Comparison of ENCODE assay signal across 9 cellular contexts in the genomic region with DNA sequence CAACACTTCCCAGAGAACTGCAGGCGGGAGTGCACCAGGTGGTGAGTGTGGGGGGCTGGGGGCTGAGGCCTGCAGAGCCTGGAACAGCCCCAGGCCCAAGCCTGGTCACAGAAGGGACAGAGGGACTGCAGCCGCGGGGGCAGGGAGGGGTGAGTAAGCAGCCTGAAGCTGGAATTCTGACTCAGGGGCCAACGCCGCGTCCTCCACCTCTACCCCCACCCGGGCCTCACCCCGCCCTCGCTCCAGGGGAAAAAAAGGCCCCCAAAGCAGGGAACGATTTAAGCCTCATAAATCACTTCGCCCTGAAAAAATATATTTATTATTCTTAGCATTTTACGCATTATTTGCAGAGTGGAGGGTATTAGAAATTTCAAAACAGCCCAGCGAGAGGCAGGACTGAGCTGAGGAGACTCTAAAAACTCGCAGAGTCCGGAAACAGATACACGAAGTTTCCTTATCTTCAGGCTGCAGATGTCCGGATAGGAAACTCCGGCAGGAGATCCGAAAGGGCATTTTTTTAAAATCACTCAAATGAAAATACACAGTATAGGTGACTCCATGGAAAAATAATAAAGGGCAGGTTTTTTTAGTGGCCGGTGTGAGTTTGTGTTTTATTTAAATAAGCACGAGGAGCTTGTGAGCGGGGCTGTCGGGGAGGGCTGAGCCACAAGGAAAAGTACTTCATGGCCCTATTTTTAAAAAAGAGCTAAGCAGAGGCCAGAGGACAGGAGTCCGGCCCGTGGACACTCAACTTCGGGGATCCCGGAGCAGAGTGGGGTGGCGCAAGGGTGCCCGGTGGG. TPM values are rescaled to one million over a fixed set of nuclear protein-coding genes. Genes with fewer than 3 reads are reported as not detected.
DNase-seq lines count a peak whose midpoint lies in the region; ATAC-seq lines count a peak whose summit lies in the region.
"Had no signal": no experiment of that assay in that cellular context is flagged by ENCODE, and none has a peak within 500 bp of the region (broad histone marks: within the 10 kb centered on the region; RNA-seq: fewer than 3 reads in every experiment).

No MANE protein-coding gene starts in this region.

- POLR2A ChIA-PET in T-cell (lab: Charles Lee), result no interaction called here

- H3K4me3 Mint-ChIP-seq in T-cell, result peak overlapping the region; percentile 7 to 70 (median 68)
- H3K4me3 Mint-ChIP-seq in T-helper 2 cell treated with Interferon-gamma antibody and Interleukin-4, amounts not matched to agents 5 μg/mL and 100 μg/mL, for 36 hours, result no peak overlapping the region

- DNase-seq in EL, result peak; percentile 95
- no peak for DNase-seq in T-cell
- peak; percentile 100 for DNase-seq in glomerular endothelial cell (ENCODE audit: extremely low read depth, low read depth, low spot score)
- no peak for DNase-seq in sciatic nerve (ENCODE audit: low spot score)
- no peak for DNase-seq in T-helper 2 cell treated with Interferon-gamma antibody and Interleukin-4, amounts not matched to agents 5 μg/mL and 100 μg/mL, for 36 hours (ENCODE audit: low spot score)
- no peak for DNase-seq in stimulated activated CD4-positive, alpha-beta T cell treated with anti-CD3 and anti-CD28 coated beads, Interleukin-2, amount 100 ng/mL, for 24 hours
- DNase-seq in iPS-NIHi7 (ENCODE audit: extremely low spot score), result no peak
- no peak for DNase-seq in NCI-H345 treated with DMSO at 0.1 percent for 48 hours (lab: John Stamatoyannopoulos, UW; ENCODE audit: unreplicated experiment)

- H3K9me3 Mint-ChIP-seq in T-cell, result no peaks in the 10 kb centered on the region
- no peaks in the 10 kb centered on the region for H3K9me3 Mint-ChIP-seq in T-helper 2 cell treated with Interferon-gamma antibody and Interleukin-4, amounts not matched to agents 5 μg/mL and 100 μg/mL, for 36 hours

- H3K27me3 Mint-ChIP-seq in T-cell, result peaks cover 53 to 83% of the 10 kb centered on the region in 2 donors
- H3K27me3 Mint-ChIP-seq in T-helper 2 cell treated with Interferon-gamma antibody and Interleukin-4, amounts not matched to agents 5 μg/mL and 100 μg/mL, for 36 hours (ENCODE audit: low read depth), result peaks cover 61% of the 10 kb centered on the region

- H3K4me1 Mint-ChIP-seq in T-cell, result peaks cover 21 to 37% (median 33%) of the 10 kb centered on the region in 3 donors
- H3K4me1 Mint-ChIP-seq in T-helper 2 cell treated with Interferon-gamma antibody and Interleukin-4, amounts not matched to agents 5 μg/mL and 100 μg/mL, for 36 hours (ENCODE audit: low read depth), result peaks cover 11% of the 10 kb centered on the region

- H3K27ac Mint-ChIP-seq in T-cell, result no peak overlapping the region
- H3K27ac Mint-ChIP-seq in T-helper 2 cell treated with Interferon-gamma antibody and Interleukin-4, amounts not matched to agents 5 μg/mL and 100 μg/mL, for 36 hours, result no peak overlapping the region

- ATAC-seq in T-cell (replicated peaks in 1 of 4), result peak in 1 of 4 experiments; percentile 38
- ATAC-seq in sciatic nerve, result peak; percentile 23

- CTCF ChIA-PET in T-cell (lab: Charles Lee), result interaction anchor here (0.5 to 1.0 kb wide), 2 partner anchors 15 to 409 kb away, joined by 3 to 4 read pairs; no protein-coding TSS in a partner anchor

- intact Hi-C loops in sciatic nerve (cut with DNase I), result no loop called here

- no peaks in the 10 kb centered on the region for H3K36me3 Mint-ChIP-seq in T-cell
- no peaks in the 10 kb centered on the region for H3K36me3 Mint-ChIP-seq in T-helper 2 cell treated with Interferon-gamma antibody and Interleukin-4, amounts not matched to agents 5 μg/mL and 100 μg/mL, for 36 hours (ENCODE audit: low read depth)

RNA-seq across cellular contexts. Expression of a gene that starts 9.9 kb away (rescaled TPM):
- 1 to 10 TPM in 4 of 5 donors, under 1 TPM in 1; 0.98 to 4.6 (median 3.5) TPM for total RNA-seq in T-cell
- 28.2 and 46.6 TPM in 2 replicates for total RNA-seq in glomerular endothelial cell
- total RNA-seq in sciatic nerve, result 23.5 TPM
- total RNA-seq: T-helper 2 cell treated with Interferon-gamma antibody and Interleukin-4, amounts not matched to agents 100 ng/mL and 5 ng/mL, for 36 hours had no signal

RNA-seq across cellular contexts. Expression of a gene that starts 16.4 kb away (rescaled TPM):
- not detected for total RNA-seq in T-cell
- total RNA-seq in glomerular endothelial cell, result not detected in 2 replicates
- total RNA-seq in sciatic nerve, result not detected
- total RNA-seq: T-helper 2 cell treated with Interferon-gamma antibody and Interleukin-4, amounts not matched to agents 100 ng/mL and 5 ng/mL, for 36 hours had no signal

Comparison
In these comparisons a context has a peak if more than half of its experiments do, and no peak if none do; other contexts are left out.
1. DNase-seq: peak in EL (single experiment) and glomerular endothelial cell (single experiment); none in T-cell (0 of 34), sciatic nerve (single experiment), T-helper 2 cell treated with Interferon-gamma antibody and Interleukin-4, amounts not matched to agents 5 μg/mL and 100 μg/mL, for 36 hours (single experiment), stimulated activated CD4-positive, alpha-beta T cell treated with anti-CD3 and anti-CD28 coated beads, Interleukin-2, amount 100 ng/mL, for 24 hours (0 of 2), iPS-NIHi7 (single experiment) and NCI-H345 treated with DMSO at 0.1 percent for 48 hours (single experiment).